Comparison of ENCODE assay signal across 1 cellular context in genomic region chr2:231227309-231228162, GRCh38.
A peak's percentile ranks its signal among the peaks of the same experiment; 100 is the strongest.
TF ChIP-seq lines count a peak whose summit lies in the region.

No MANE protein-coding gene starts in this region.

TF ChIP-seq in HepG2, 621 proteins besides CTCF, POLR2A, EP300 and RAD21 (continued from another document and continues in another):
- TF ChIP-seq, protein P1, sequence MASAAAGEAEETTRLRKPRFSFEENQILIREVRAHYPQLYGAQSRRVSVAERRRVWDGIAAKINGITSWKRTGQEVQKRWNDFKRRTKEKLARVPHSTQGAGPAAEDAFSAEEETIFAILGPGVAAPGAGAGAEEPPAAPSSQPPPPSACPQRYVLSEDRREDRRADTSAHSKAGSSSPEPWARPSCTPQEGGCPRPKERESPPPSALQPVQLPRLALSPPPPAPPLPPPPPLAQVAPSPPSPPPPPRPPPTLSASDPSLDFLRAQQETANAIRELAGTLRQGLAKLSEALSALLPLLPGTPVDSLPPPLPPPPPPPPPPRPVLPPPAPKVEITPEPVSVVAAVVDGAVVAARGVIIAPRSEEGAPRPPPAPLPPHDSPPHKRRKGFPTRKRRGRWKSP (CRISPR knock-in tag; IDR thresholded peaks at IDR 0.05) = no peak
- TF ChIP-seq THAP11 (CRISPR knock-in tag; IDR thresholded peaks at IDR 0.05) = no peak
- no peak for TF ChIP-seq MTA1 (CRISPR knock-in tag; IDR thresholded peaks at IDR 0.05; ENCODE audit: borderline replicate concordance)
- TF ChIP-seq FOXC1 (CRISPR knock-in tag; IDR thresholded peaks at IDR 0.05; ENCODE audit: borderline replicate concordance) = no peak
- TF ChIP-seq ATF2 (CRISPR knock-in tag; IDR thresholded peaks at IDR 0.05) = no peak
- TF ChIP-seq ZEB1 (IDR thresholded peaks at IDR 0.05; ENCODE audit: insufficient replicate concordance, low read depth) = no peak
- no peak for TF ChIP-seq ZNF512 (CRISPR knock-in tag; IDR thresholded peaks at IDR 0.05)
- TF ChIP-seq KDM5B (CRISPR knock-in tag; IDR thresholded peaks at IDR 0.05; ENCODE audit: borderline replicate concordance) = no peak
- no peak for TF ChIP-seq ZNF567 (CRISPR knock-in tag; IDR thresholded peaks at IDR 0.05; ENCODE audit: borderline replicate concordance)
- no peak for TF ChIP-seq ZNF281 (CRISPR knock-in tag; IDR thresholded peaks at IDR 0.05; ENCODE audit: borderline replicate concordance)
- TF ChIP-seq DR1 (CRISPR knock-in tag; IDR thresholded peaks at IDR 0.05) = no peak
- no peak for TF ChIP-seq SOX6 (IDR thresholded peaks at IDR 0.05)
- no peak for TF ChIP-seq SOX6 (CRISPR knock-in tag; IDR thresholded peaks at IDR 0.05)
- TF ChIP-seq ZNF777 (CRISPR knock-in tag; IDR thresholded peaks at IDR 0.05) = no peak
- TF ChIP-seq CHD2 (IDR thresholded peaks at IDR 0.05; ENCODE audit: low read depth, low read length) = no peak
- no peak for TF ChIP-seq ZNF605 (CRISPR knock-in tag; IDR thresholded peaks at IDR 0.05)
- TF ChIP-seq HIVEP1 (CRISPR knock-in tag; IDR thresholded peaks at IDR 0.05) = no peak
- TF ChIP-seq ZNF496 (CRISPR knock-in tag; IDR thresholded peaks at IDR 0.05; ENCODE audit: insufficient replicate concordance) = no peak
- TF ChIP-seq ZNF484 (CRISPR knock-in tag; IDR thresholded peaks at IDR 0.05; ENCODE audit: borderline replicate concordance, low read depth) = no peak
- peak; percentile 42; the same call in 1 of the 2 replicates for TF ChIP-seq YEATS2 (CRISPR knock-in tag; IDR thresholded peaks at IDR 0.05; ENCODE audit: borderline replicate concordance)
- no peak for TF ChIP-seq ZFAT (CRISPR knock-in tag; conservative IDR thresholded peaks at IDR 0.05)
- TF ChIP-seq, protein P2, sequence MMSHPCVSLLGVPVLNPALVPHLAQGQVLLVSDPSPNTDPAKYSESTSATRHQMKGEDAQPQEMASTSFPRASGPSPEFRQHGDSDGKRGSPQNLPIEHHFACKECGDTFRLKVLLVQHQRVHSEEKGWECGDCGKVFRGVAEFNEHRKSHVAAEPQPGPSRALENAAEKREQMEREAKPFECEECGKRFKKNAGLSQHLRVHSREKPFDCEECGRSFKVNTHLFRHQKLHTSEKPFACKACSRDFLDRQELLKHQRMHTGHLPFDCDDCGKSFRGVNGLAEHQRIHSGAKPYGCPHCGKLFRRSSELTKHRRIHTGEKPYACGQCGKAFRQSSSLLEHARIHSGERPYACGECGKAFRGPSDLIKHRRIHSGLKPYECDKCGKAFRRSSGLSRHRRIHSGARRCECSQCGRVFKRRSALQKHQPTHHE (CRISPR knock-in tag; IDR thresholded peaks at IDR 0.05; ENCODE audit: borderline replicate concordance) = no peak
- no peak for TF ChIP-seq SKI (IDR thresholded peaks at IDR 0.05; ENCODE audit: partially characterized antibody)
- TF ChIP-seq, protein P3, sequence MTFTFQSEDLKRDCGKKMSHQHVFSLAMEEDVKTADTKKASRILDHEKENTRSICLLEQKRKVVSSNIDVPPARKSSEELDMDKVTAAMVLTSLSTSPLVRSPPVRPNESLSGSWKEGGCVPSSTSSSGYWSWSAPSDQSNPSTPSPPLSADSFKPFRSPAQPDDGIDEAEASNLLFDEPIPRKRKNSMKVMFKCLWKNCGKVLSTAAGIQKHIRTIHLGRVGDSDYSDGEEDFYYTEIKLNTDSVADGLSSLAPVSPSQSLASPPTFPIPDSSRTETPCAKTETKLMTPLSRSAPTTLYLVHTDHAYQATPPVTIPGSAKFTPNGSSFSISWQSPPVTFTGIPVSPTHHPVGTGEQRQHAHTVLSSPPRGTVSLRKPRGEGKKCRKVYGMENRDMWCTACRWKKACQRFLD (CRISPR knock-in tag; IDR thresholded peaks at IDR 0.05; ENCODE audit: borderline replicate concordance) = no peak
- no peak for TF ChIP-seq FOXO4 (CRISPR knock-in tag; conservative IDR thresholded peaks at IDR 0.05)
- TF ChIP-seq MYC (CRISPR knock-in tag; IDR thresholded peaks at IDR 0.05; ENCODE audit: borderline replicate concordance) = no peak
- TF ChIP-seq E2F2 (CRISPR knock-in tag; IDR thresholded peaks at IDR 0.05; ENCODE audit: borderline replicate concordance) = no peak
- TF ChIP-seq NFYB (CRISPR knock-in tag; IDR thresholded peaks at IDR 0.05) = no peak
- peak; percentile 28; the same call in 1 of the 2 replicates for TF ChIP-seq REPIN1 (CRISPR knock-in tag; IDR thresholded peaks at IDR 0.05; ENCODE audit: borderline replicate concordance, low read depth)
- no peak for TF ChIP-seq ZNF564 (CRISPR knock-in tag; IDR thresholded peaks at IDR 0.05)
- TF ChIP-seq GTF2F1 (IDR thresholded peaks at IDR 0.05; ENCODE audit: low read length) = no peak
- TF ChIP-seq, protein P4, sequence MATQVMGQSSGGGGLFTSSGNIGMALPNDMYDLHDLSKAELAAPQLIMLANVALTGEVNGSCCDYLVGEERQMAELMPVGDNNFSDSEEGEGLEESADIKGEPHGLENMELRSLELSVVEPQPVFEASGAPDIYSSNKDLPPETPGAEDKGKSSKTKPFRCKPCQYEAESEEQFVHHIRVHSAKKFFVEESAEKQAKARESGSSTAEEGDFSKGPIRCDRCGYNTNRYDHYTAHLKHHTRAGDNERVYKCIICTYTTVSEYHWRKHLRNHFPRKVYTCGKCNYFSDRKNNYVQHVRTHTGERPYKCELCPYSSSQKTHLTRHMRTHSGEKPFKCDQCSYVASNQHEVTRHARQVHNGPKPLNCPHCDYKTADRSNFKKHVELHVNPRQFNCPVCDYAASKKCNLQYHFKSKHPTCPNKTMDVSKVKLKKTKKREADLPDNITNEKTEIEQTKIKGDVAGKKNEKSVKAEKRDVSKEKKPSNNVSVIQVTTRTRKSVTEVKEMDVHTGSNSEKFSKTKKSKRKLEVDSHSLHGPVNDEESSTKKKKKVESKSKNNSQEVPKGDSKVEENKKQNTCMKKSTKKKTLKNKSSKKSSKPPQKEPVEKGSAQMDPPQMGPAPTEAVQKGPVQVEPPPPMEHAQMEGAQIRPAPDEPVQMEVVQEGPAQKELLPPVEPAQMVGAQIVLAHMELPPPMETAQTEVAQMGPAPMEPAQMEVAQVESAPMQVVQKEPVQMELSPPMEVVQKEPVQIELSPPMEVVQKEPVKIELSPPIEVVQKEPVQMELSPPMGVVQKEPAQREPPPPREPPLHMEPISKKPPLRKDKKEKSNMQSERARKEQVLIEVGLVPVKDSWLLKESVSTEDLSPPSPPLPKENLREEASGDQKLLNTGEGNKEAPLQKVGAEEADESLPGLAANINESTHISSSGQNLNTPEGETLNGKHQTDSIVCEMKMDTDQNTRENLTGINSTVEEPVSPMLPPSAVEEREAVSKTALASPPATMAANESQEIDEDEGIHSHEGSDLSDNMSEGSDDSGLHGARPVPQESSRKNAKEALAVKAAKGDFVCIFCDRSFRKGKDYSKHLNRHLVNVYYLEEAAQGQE (IDR thresholded peaks at IDR 0.05; ENCODE audit: borderline replicate concordance in 1 of 2, low read depth in 1 of 2, low read length in 2 of 2) = no peak
- TF ChIP-seq ARNTL (CRISPR knock-in tag; IDR thresholded peaks at IDR 0.05) = 0 out of 2 replicates have a peak, but pooled peaks have one; percentile 31
- no peak for TF ChIP-seq SMYD3 (CRISPR knock-in tag; IDR thresholded peaks at IDR 0.05)
- TF ChIP-seq STAG1 (CRISPR knock-in tag; IDR thresholded peaks at IDR 0.05) = peak; percentile 96
- TF ChIP-seq ELF3 (CRISPR knock-in tag; IDR thresholded peaks at IDR 0.05) = 0 out of 2 replicates have a peak, but pooled peaks have one; percentile 38
- peak; percentile 39; the same call in 1 of the 2 replicates for TF ChIP-seq ZFP91 (CRISPR knock-in tag; IDR thresholded peaks at IDR 0.05; ENCODE audit: borderline replicate concordance)
- no peak for TF ChIP-seq ZMYM4 (CRISPR knock-in tag; IDR thresholded peaks at IDR 0.05)
- TF ChIP-seq ZNF678 (CRISPR knock-in tag; IDR thresholded peaks at IDR 0.05) = no peak
- TF ChIP-seq ZNF546 (CRISPR knock-in tag; conservative IDR thresholded peaks at IDR 0.05) = no peak
- TF ChIP-seq ZNF775 (CRISPR knock-in tag; IDR thresholded peaks at IDR 0.05; ENCODE audit: borderline replicate concordance) = no peak
- TF ChIP-seq, protein P5, sequence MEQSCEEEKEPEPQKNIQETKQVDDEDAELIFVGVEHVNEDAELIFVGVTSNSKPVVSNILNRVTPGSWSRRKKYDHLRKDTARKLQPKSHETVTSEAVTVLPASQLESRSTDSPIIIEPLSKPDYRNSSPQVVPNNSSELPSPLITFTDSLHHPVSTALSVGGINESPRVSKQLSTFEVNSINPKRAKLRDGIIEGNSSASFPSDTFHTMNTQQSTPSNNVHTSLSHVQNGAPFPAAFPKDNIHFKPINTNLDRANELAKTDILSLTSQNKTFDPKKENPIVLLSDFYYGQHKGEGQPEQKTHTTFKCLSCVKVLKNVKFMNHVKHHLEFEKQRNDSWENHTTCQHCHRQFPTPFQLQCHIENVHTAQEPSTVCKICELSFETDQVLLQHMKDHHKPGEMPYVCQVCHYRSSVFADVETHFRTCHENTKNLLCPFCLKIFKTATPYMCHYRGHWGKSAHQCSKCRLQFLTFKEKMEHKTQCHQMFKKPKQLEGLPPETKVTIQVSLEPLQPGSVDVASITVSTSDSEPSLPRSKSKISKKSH (CRISPR knock-in tag; IDR thresholded peaks at IDR 0.05; ENCODE audit: borderline replicate concordance) = no peak
- TF ChIP-seq MEF2D (CRISPR knock-in tag; IDR thresholded peaks at IDR 0.05) = no peak
- TF ChIP-seq ZSCAN29 (CRISPR knock-in tag; conservative IDR thresholded peaks at IDR 0.05) = no peak
